Comparison of ENCODE assay signal across 8 cellular contexts in the genomic region with DNA sequence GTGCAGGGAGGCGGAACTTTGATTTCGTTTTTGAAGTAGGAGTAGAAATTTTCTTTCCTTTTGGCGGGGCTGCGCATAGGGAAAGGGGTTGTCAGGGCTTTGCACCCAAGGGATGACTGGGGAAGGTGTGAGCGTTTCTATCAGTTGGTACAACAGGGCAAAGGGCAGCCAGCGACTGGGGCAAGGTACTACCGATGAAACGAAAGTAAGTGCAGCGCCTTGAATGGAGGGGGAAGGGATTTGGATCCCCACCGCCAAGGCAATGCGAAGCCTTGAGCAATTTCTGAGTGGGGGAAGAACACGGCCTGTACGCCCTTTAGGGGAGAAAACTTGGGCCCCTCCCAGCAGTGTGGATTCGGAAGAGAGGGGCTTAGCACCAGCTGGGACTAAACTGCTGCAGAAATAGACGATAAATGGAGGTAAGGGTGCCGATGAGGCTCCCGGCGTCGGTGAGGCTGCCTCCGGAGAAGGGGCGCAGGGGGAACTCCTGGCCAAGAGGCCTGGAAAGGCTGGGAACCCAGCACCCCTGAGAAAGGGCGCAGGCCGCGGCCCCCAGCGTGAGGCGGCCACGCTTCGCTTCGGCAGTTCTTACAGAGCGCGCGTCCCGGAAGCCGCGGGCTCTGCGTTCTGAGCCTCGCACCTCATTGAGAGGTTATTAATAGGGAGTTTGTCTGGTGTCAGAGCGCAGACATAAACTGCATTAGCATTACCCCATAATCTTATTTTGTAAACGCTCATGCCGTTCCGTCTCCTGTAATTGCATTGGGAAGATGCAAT. TPM values are rescaled to one million over a fixed set of nuclear protein-coding genes. Genes with fewer than 3 reads are reported as not detected.
A peak's percentile ranks its signal among the peaks of the same experiment; 100 is the strongest.
DNase-seq lines count a peak whose midpoint lies in the region; ATAC-seq and TF ChIP-seq lines count a peak whose summit lies in the region.

No MANE protein-coding gene starts in this region.

- peak; percentile 15 for DNase-seq in stimulated activated CD8-positive, alpha-beta memory T cell treated with anti-CD3 and anti-CD28 coated beads, Interleukin-12 subunit alpha, Interleukin-12 subunit beta, amount 100 ng/mL, for 1 hour (ENCODE audit: low read depth)
- DNase-seq in stimulated activated CD8-positive, alpha-beta memory T cell treated with anti-CD3 and anti-CD28 coated beads, Interleukin-4, amount 100 ng/mL, for 48 hours, result no peak
- DNase-seq in activated naive CD4-positive, alpha-beta T cell treated with anti-CD3 and anti-CD28 coated beads, Interleukin-2, amount 10 ng/mL, durations not matched to agents 7 days and 5 days, result peak; percentile 58
- DNase-seq in kidney epithelial cell (ENCODE audit: low read depth) (no peak), superior temporal gyrus (ENCODE audit: extremely low spot score) (no peak), H4 (ENCODE audit: low spot score) (no peak), NCI-H187 treated with DMSO at 0.1 percent for 48 hours (lab: John Stamatoyannopoulos, UW) (no peak)
- peak in 1 of 2 donors; percentile 48 for DNase-seq in stimulated activated naive CD8-positive, alpha-beta T cell treated with anti-CD3 and anti-CD28 coated beads, Interleukin-15, amount 100 ng/mL, for 72 hours

- no peaks in the 10 kb centered on the region for H3K9me3 Mint-ChIP-seq in activated naive CD4-positive, alpha-beta T cell treated with anti-CD3 and anti-CD28 coated beads, Interleukin-2, amount 10 ng/mL, durations not matched to agents 7 days and 5 days
- H3K9me3 Mint-ChIP-seq in stimulated activated naive CD8-positive, alpha-beta T cell treated with anti-CD3 and anti-CD28 coated beads, Interleukin-15, amount 100 ng/mL, for 72 hours, result no peaks in the 10 kb centered on the region

- H3K36me3 Mint-ChIP-seq in activated naive CD4-positive, alpha-beta T cell treated with anti-CD3 and anti-CD28 coated beads, Interleukin-2, amount 10 ng/mL, durations not matched to agents 7 days and 5 days, result no peaks in the 10 kb centered on the region

- H3K27ac Mint-ChIP-seq in activated naive CD4-positive, alpha-beta T cell treated with anti-CD3 and anti-CD28 coated beads, Interleukin-2, amount 10 ng/mL, durations not matched to agents 7 days and 5 days, result peak overlapping the region; percentile 71
- peak overlapping the region; percentile 97 to 98 for H3K27ac Mint-ChIP-seq in stimulated activated naive CD8-positive, alpha-beta T cell treated with anti-CD3 and anti-CD28 coated beads, Interleukin-15, amount 100 ng/mL, for 72 hours

- no peaks in the 10 kb centered on the region for H3K36me3 ChIP-seq in kidney epithelial cell (ENCODE audit: control insufficient read depth, insufficient read depth, low read length)

- CTCF ChIA-PET in activated naive CD4-positive, alpha-beta T cell treated with anti-CD3 and anti-CD28 coated beads, Interleukin-2, amount 10 ng/mL, durations not matched to agents 7 days and 5 days (lab: Charles Lee), result interaction anchor here (1.0 to 3.4 kb wide), 2 partner anchors 10 to 21 kb away, joined by 3 to 18 read pairs; partner anchors contain the start of gene TLX1

- TF ChIP-seq CTCF in kidney epithelial cell (IDR thresholded peaks at IDR 0.05; ENCODE audit: insufficient read depth, low read length, poor library complexity, severe bottlenecking), result no peak

- H3K27me3 Mint-ChIP-seq in activated naive CD4-positive, alpha-beta T cell treated with anti-CD3 and anti-CD28 coated beads, Interleukin-2, amount 10 ng/mL, durations not matched to agents 7 days and 5 days, result peaks cover 91% of the 10 kb centered on the region
- H3K27me3 Mint-ChIP-seq in stimulated activated naive CD8-positive, alpha-beta T cell treated with anti-CD3 and anti-CD28 coated beads, Interleukin-15, amount 100 ng/mL, for 72 hours, result peaks cover 93% of the 10 kb centered on the region

- H3K4me3 Mint-ChIP-seq in activated naive CD4-positive, alpha-beta T cell treated with anti-CD3 and anti-CD28 coated beads, Interleukin-2, amount 10 ng/mL, durations not matched to agents 7 days and 5 days, result peak overlapping the region; percentile 86
- H3K4me3 Mint-ChIP-seq in stimulated activated naive CD8-positive, alpha-beta T cell treated with anti-CD3 and anti-CD28 coated beads, Interleukin-15, amount 100 ng/mL, for 72 hours, result peak overlapping the region; percentile 93 to 96

- H3K4me3 ChIP-seq in kidney epithelial cell (ENCODE audit: low read depth, low read length), result peak overlapping the region; percentile 20

- H3K4me1 Mint-ChIP-seq in activated naive CD4-positive, alpha-beta T cell treated with anti-CD3 and anti-CD28 coated beads, Interleukin-2, amount 10 ng/mL, durations not matched to agents 7 days and 5 days, result peaks cover 28% of the 10 kb centered on the region
- peaks cover 35% of the 10 kb centered on the region for H3K4me1 Mint-ChIP-seq in stimulated activated naive CD8-positive, alpha-beta T cell treated with anti-CD3 and anti-CD28 coated beads, Interleukin-15, amount 100 ng/mL, for 72 hours

- H3K27me3 ChIP-seq in kidney epithelial cell (ENCODE audit: control insufficient read depth, insufficient read depth, low read length), result peaks cover 67% of the 10 kb centered on the region

- ATAC-seq in stimulated activated naive CD8-positive, alpha-beta T cell treated with anti-CD3 and anti-CD28 coated beads, Interleukin-15, amount 100 ng/mL, for 72 hours, result peak; percentile 86

RNA-seq across cellular contexts. Expression of gene TLX1, which starts 10.0 kb away (rescaled TPM):
- not detected in 2 replicates for total RNA-seq in kidney epithelial cell
- not detected in 2 replicates for total RNA-seq in H4 (2014; rRNA removed; shearing (Covaris generic))

RNA-seq across cellular contexts. Expression of gene KAZALD1, which starts 59.3 kb away (rescaled TPM):
- 2.0 and 4.8 TPM in 2 replicates for total RNA-seq in kidney epithelial cell
- 10.2 and 22.5 TPM in 2 replicates for total RNA-seq in H4 (2014; rRNA removed; shearing (Covaris generic))

Comparison
In these comparisons a context has a peak if more than half of its experiments do, and no peak if none do; other contexts are left out.
1. DNase-seq: peak in stimulated activated CD8-positive, alpha-beta memory T cell treated with anti-CD3 and anti-CD28 coated beads, Interleukin-12 subunit alpha, Interleukin-12 subunit beta, amount 100 ng/mL, for 1 hour (single experiment) and activated naive CD4-positive, alpha-beta T cell treated with anti-CD3 and anti-CD28 coated beads, Interleukin-2, amount 10 ng/mL, durations not matched to agents 7 days and 5 days (single experiment); none in stimulated activated CD8-positive, alpha-beta memory T cell treated with anti-CD3 and anti-CD28 coated beads, Interleukin-4, amount 100 ng/mL, for 48 hours (single experiment), kidney epithelial cell (single experiment), superior temporal gyrus (single experiment), H4 (single experiment) and NCI-H187 treated with DMSO at 0.1 percent for 48 hours (single experiment).